Comparison of ENCODE assay signal across 7 cellular contexts in the genomic region with DNA sequence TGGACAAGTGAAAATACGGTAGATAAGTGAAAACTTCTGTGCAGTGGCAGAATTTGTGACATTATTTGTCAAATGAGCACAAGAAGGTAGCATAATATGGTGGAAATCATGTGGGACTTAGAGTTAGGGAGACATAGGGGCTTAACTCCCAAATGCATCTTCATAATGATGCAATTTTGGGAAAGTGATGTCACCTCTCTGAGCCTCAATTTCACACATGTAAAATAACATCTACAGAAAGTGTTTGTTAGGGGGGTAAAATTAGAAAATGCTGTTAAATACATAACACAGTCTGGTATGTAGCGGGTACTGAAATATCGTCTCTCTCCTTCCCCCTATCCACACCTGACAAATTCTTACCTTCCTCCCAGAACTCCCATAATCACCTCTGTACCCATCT.
"Had no signal": no experiment of that assay in that cellular context is flagged by ENCODE, and none has a peak within 500 bp of the region (broad histone marks: within the 10 kb centered on the region; RNA-seq: fewer than 3 reads in every experiment).

No MANE protein-coding gene starts in this region.

- H3K9ac ChIP-seq: GM23248 had no signal

- ATAC-seq: HCT116 had no signal

- H3K9me3 ChIP-seq: HAP-1 had no signal

- FAIRE-seq: HTR-8/SVneo had no signal

- H3K36me3 ChIP-seq: HAP-1 had no signal

- H3K27ac ChIP-seq: GM23248 had no signal

- H3K4me3 ChIP-seq: GM23248, HAP-1 had no signal

- DNase-seq: GM23248, GOT3, H7, KG1 had no signal

- H3K4me1 ChIP-seq: HAP-1 had no signal
